ENCODE assay signal across 12 cellular contexts in genomic region chr22:29719894-29720645, GRCh38. TPM values are rescaled to one million over a fixed set of nuclear protein-coding genes. Genes with fewer than 3 reads are reported as not detected.
DNase-seq lines count a peak whose midpoint lies in the region; ATAC-seq and TF ChIP-seq lines count a peak whose summit lies in the region.
"Had no signal": no experiment of that assay in that cellular context is flagged by ENCODE, and none has a peak within 500 bp of the region (broad histone marks: within the 10 kb centered on the region; RNA-seq: fewer than 3 reads in every experiment).

CABP7 (plus strand) TSS chr22:29720003; CDS start chr22:29720425, 422 bp downstream.

- no peak for TF ChIP-seq CTCF in RWPE2 (IDR thresholded peaks at IDR 0.05; ENCODE audit: poor library complexity, severe bottlenecking)
- TF ChIP-seq CTCF in esophagus muscularis mucosa (IDR thresholded peaks at IDR 0.05) = no peak
- no peak for TF ChIP-seq CTCF in gastroesophageal sphincter (IDR thresholded peaks at IDR 0.05)

- no peak for TF ChIP-seq EP300 in esophagus muscularis mucosa (IDR thresholded peaks at IDR 0.05)
- no peak for TF ChIP-seq EP300 in gastroesophageal sphincter (IDR thresholded peaks at IDR 0.05)

- ATAC-seq in RWPE2 (ENCODE audit: low read depth) (peak; percentile 13; the same call in 1 of the 3 replicates), GM19023 (IDR thresholded peaks at IDR 0.05; ENCODE audit: unreplicated experiment) (no peak), gastroesophageal sphincter (no peak), GM18519 (IDR thresholded peaks at IDR 0.05; ENCODE audit: low FRiP score, unreplicated experiment) (no peak)
- no peak for ATAC-seq in stimulated activated effector memory CD8-positive, alpha-beta T cell treated with anti-CD3 and anti-CD28 coated beads, Interleukin-12 subunit alpha, Interleukin-12 subunit beta, amount 100 ng/mL, for 72 hours
- ATAC-seq: upper lobe of right lung had no signal

- no peaks in the 10 kb centered on the region for H3K36me3 Mint-ChIP-seq in activated naive CD4-positive, alpha-beta T cell treated with anti-CD3 and anti-CD28 coated beads, Interleukin-2, amount 10 ng/mL, durations not matched to agents 7 days and 5 days
- H3K36me3 Mint-ChIP-seq in stimulated activated effector memory CD8-positive, alpha-beta T cell treated with anti-CD3 and anti-CD28 coated beads, Interleukin-12 subunit alpha, Interleukin-12 subunit beta, amount 100 ng/mL, for 72 hours = no peaks in the 10 kb centered on the region

- H3K4me1 Mint-ChIP-seq in activated naive CD4-positive, alpha-beta T cell treated with anti-CD3 and anti-CD28 coated beads, Interleukin-2, amount 10 ng/mL, durations not matched to agents 7 days and 5 days = peaks cover 2% of the 10 kb centered on the region
- peaks cover 10% of the 10 kb centered on the region for H3K4me1 Mint-ChIP-seq in stimulated activated effector memory CD8-positive, alpha-beta T cell treated with anti-CD3 and anti-CD28 coated beads, Interleukin-12 subunit alpha, Interleukin-12 subunit beta, amount 100 ng/mL, for 72 hours

- no peaks in the 10 kb centered on the region for H3K9me3 Mint-ChIP-seq in activated naive CD4-positive, alpha-beta T cell treated with anti-CD3 and anti-CD28 coated beads, Interleukin-2, amount 10 ng/mL, durations not matched to agents 7 days and 5 days
- H3K9me3 Mint-ChIP-seq in stimulated activated effector memory CD8-positive, alpha-beta T cell treated with anti-CD3 and anti-CD28 coated beads, Interleukin-12 subunit alpha, Interleukin-12 subunit beta, amount 100 ng/mL, for 72 hours = no peaks in the 10 kb centered on the region

- H3K4me3 ChIP-seq in RWPE2 (ENCODE audit: severe bottlenecking) (peak within 1 kb of the TSS; percentile 19), esophagus muscularis mucosa (peak within 1 kb of the TSS; percentile 32 to 49 (median 40)), gastroesophageal sphincter (peak within 1 kb of the TSS in 1 of 2 donors; percentile 44)
- H3K4me3 ChIP-seq: HAP-1, upper lobe of right lung had no signal

- H3K36me3 ChIP-seq in RWPE2 (ENCODE audit: low read depth) (no peaks in the 10 kb centered on the region), esophagus muscularis mucosa (no peaks in the 10 kb centered on the region), gastroesophageal sphincter (no peaks in the 10 kb centered on the region)
- H3K36me3 ChIP-seq: HAP-1, upper lobe of right lung had no signal

- no peak within 1 kb of the TSS for H3K4me3 Mint-ChIP-seq in activated naive CD4-positive, alpha-beta T cell treated with anti-CD3 and anti-CD28 coated beads, Interleukin-2, amount 10 ng/mL, durations not matched to agents 7 days and 5 days
- H3K4me3 Mint-ChIP-seq in stimulated activated effector memory CD8-positive, alpha-beta T cell treated with anti-CD3 and anti-CD28 coated beads, Interleukin-12 subunit alpha, Interleukin-12 subunit beta, amount 100 ng/mL, for 72 hours = peak within 1 kb of the TSS; percentile 50

- no peaks in the 10 kb centered on the region for H3K9me3 ChIP-seq in RWPE2 (ENCODE audit: severe bottlenecking)
- H3K9me3 ChIP-seq in esophagus muscularis mucosa = no peaks in the 10 kb centered on the region
- no peaks in the 10 kb centered on the region for H3K9me3 ChIP-seq in gastroesophageal sphincter
- H3K9me3 ChIP-seq: HAP-1, upper lobe of right lung had no signal

- no peak for DNase-seq in activated naive CD4-positive, alpha-beta T cell treated with anti-CD3 and anti-CD28 coated beads, Interleukin-2, amount 10 ng/mL, durations not matched to agents 7 days and 5 days
- DNase-seq in activated naive CD4-positive, alpha-beta T cell treated with anti-CD3 and anti-CD28 coated beads, Interleukin-2, amount 50 U/mL, for 16 hours = no peak
- DNase-seq in RWPE2 (ENCODE audit: low spot score) (no peak), esophagus muscularis mucosa (ENCODE audit: extremely low spot score) (no peak)
- no peak for DNase-seq in stimulated activated effector memory CD8-positive, alpha-beta T cell treated with anti-CD3 and anti-CD28 coated beads, Interleukin-12 subunit alpha, Interleukin-12 subunit beta, amount 100 ng/mL, for 72 hours (ENCODE audit: low spot score in 2 of 2)
- DNase-seq: activated CD4-positive, alpha-beta T cell treated with anti-CD3 and anti-CD28 coated beads for 4 hours; upper lobe of right lung had no signal

- no peak within 1 kb of the TSS for H3K27ac ChIP-seq in RWPE2 (ENCODE audit: poor library complexity, severe bottlenecking)
- H3K27ac ChIP-seq in esophagus muscularis mucosa (replicated peaks in 1 of 4) = no peak within 1 kb of the TSS
- H3K27ac ChIP-seq in gastroesophageal sphincter = no peak within 1 kb of the TSS
- H3K27ac ChIP-seq: upper lobe of right lung had no signal

- H3K4me1 ChIP-seq in RWPE2 (ENCODE audit: insufficient read depth, poor library complexity, severe bottlenecking) = no peaks in the 10 kb centered on the region
- peaks cover 3 to 19% (median 16%) of the 10 kb centered on the region in 4 donors for H3K4me1 ChIP-seq in esophagus muscularis mucosa
- peaks cover 0 to 18% (median 5%) of the 10 kb centered on the region in 3 donors for H3K4me1 ChIP-seq in gastroesophageal sphincter
- H3K4me1 ChIP-seq: HAP-1, upper lobe of right lung had no signal

- peaks cover 94% of the 10 kb centered on the region for H3K27me3 Mint-ChIP-seq in activated naive CD4-positive, alpha-beta T cell treated with anti-CD3 and anti-CD28 coated beads, Interleukin-2, amount 10 ng/mL, durations not matched to agents 7 days and 5 days

- H3K27ac Mint-ChIP-seq in activated naive CD4-positive, alpha-beta T cell treated with anti-CD3 and anti-CD28 coated beads, Interleukin-2, amount 10 ng/mL, durations not matched to agents 7 days and 5 days = peak within 1 kb of the TSS; percentile 58
- H3K27ac Mint-ChIP-seq in stimulated activated effector memory CD8-positive, alpha-beta T cell treated with anti-CD3 and anti-CD28 coated beads, Interleukin-12 subunit alpha, Interleukin-12 subunit beta, amount 100 ng/mL, for 72 hours = no peak within 1 kb of the TSS

- intact Hi-C loops in esophagus muscularis mucosa (cut with DNase I) = no loop called here

- TF ChIP-seq POLR2A in esophagus muscularis mucosa (IDR thresholded peaks at IDR 0.05; ENCODE audit: low read depth) (no peak), gastroesophageal sphincter (IDR thresholded peaks at IDR 0.05) (no peak)

- CTCF ChIA-PET in activated naive CD4-positive, alpha-beta T cell treated with anti-CD3 and anti-CD28 coated beads, Interleukin-2, amount 10 ng/mL, durations not matched to agents 7 days and 5 days (lab: Charles Lee) = no interaction called here

- H3K27me3 ChIP-seq in RWPE2 (ENCODE audit: insufficient read depth, poor library complexity, severe bottlenecking) (peaks cover 17% of the 10 kb centered on the region), esophagus muscularis mucosa (peaks cover 6 to 88% (median 23%) of the 10 kb centered on the region in 4 donors), gastroesophageal sphincter (peaks cover 81% of the 10 kb centered on the region)

- WGBS in esophagus muscularis mucosa = 0% methylated on average over 4 of the region's 116 CpGs
- WGBS in gastroesophageal sphincter (ENCODE audit: low coverage in 1 of 2), 2 donors = no CpG with 5 or more reads among the region's 116 CpGs

RNA-seq across cellular contexts. Expression of gene CABP7, which starts in this region (rescaled TPM):
- total RNA-seq in esophagus muscularis mucosa = under 1 TPM; under 0.01 to 0.99 (median 0.54) TPM
- under 1 TPM in 3 of 4 donors, not detected in 1; 0.27 to 0.62 (median 0.32) TPM for total RNA-seq in gastroesophageal sphincter
- total RNA-seq: bronchial epithelial cell, upper lobe of right lung had no signal
